ENCODE assay signal across 16 cellular contexts in genomic region chr2:10700078-10700803, GRCh38. TPM values are rescaled to one million over a fixed set of nuclear protein-coding genes. Genes with fewer than 3 reads are reported as not detected.
"Had no signal": no experiment of that assay in that cellular context is flagged by ENCODE, and none has a peak within 500 bp of the region (broad histone marks: within the 10 kb centered on the region; RNA-seq: fewer than 3 reads in every experiment).

No MANE protein-coding gene starts in this region.

- H3K36me3 ChIP-seq: colonic mucosa, esophagus muscularis mucosa, thoracic aorta, upper lobe of right lung had no signal

- H3K9me3 ChIP-seq: body of pancreas, colonic mucosa, esophagus muscularis mucosa, thoracic aorta, upper lobe of right lung had no signal

- H3K27me3 ChIP-seq: body of pancreas, colonic mucosa, upper lobe of right lung had no signal

- H3K4me1 ChIP-seq: body of pancreas, colonic mucosa, esophagus muscularis mucosa, upper lobe of right lung had no signal

- H3K27ac ChIP-seq: body of pancreas, colonic mucosa, esophagus muscularis mucosa, thoracic aorta, upper lobe of right lung had no signal

- H3K4me3 ChIP-seq: body of pancreas, colonic mucosa, esophagus muscularis mucosa, thoracic aorta, upper lobe of right lung had no signal

- DNase-seq: activated CD4-positive, alpha-beta T cell treated with anti-CD3 and anti-CD28 coated beads, Interleukin-2, amount 10 ng/mL, durations not matched to agents 7 days and 5 days; activated naive CD4-positive, alpha-beta T cell treated with anti-CD3 and anti-CD28 coated beads, Interleukin-2, amount 50 U/mL, for 16 hours; amniotic stem cell; body of pancreas; caudate nucleus; colonic mucosa; hippocampal formation; mesendoderm; right cardiac atrium; T-helper 17 cell; upper lobe of right lung had no signal

- ATAC-seq: body of pancreas, right cardiac atrium, T-helper 17 cell, upper lobe of right lung had no signal

RNA-seq across cellular contexts. Expression of gene ATP6V1C2, which starts 21.2 kb away (rescaled TPM):
- total RNA-seq: activated CD4-positive, alpha-beta T cell treated with anti-CD3 and anti-CD28 coated beads, Interleukin-2, amount 10 ng/mL, durations not matched to agents 7 days and 5 days; activated T-helper 2 cell treated with anti-CD3 and anti-CD28 coated beads, Interferon-gamma antibody, Interleukin-2, Interleukin-4, amounts not matched to agents 10 μg/mL and 5 μg/mL and 100 μg/mL, durations not matched to agents 14 hours and 24 hours and 36 hours; glomerular endothelial cell; natural killer cell treated with Interleukin-12 subunit alpha and Interleukin-12 subunit beta and Interleukin-15 and Interleukin-18, amount 100 ng/mL, for 72 hours; T-helper 17 cell; upper lobe of right lung had no signal
